Comparison of ENCODE assay signal across 11 cellular contexts in the genomic region with DNA sequence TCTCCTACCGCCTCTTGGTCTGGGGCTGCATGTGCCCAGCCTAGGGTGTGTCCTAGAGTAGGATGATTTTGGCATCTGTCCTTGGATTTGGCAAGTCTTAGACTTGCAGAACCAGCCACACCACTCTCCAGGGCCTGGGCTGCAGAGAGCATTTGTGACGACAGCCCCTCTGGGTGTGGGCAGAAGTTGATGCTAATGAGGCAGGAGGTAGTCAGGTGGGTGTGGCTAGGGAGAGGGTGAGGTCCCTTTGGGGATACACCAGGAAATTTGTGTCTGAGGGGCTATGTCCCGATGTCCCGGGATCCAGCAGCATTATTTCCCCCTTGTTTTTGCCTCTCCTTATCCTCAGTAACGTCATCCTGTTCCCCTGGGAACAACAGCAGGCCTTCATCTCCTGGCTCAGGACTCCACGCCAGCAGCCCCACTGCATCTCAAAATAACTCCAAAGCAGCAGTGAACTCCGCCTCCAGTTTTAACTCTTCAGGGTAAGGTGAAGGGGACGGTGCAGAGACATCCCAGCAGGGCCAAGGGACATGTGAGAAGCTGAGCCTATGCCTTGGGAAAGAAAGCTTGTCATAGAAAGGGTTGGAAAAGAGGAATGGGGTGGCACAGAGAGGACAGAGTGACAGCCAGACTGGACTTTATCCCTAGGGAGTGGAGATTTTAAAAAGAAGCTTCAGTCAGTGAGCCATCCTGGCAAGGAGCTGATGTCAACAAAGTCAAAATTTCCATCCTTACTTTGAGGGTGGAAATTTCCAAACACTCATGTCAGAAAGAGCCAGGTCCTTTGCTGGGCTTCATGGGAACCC. TPM values are rescaled to one million over a fixed set of nuclear protein-coding genes. Genes with fewer than 3 reads are reported as not detected.
A peak's percentile ranks its signal among the peaks of the same experiment; 100 is the strongest.
DNase-seq lines count a peak whose midpoint lies in the region; ATAC-seq and TF ChIP-seq lines count a peak whose summit lies in the region.
"Had no signal": no experiment of that assay in that cellular context is flagged by ENCODE, and none has a peak within 500 bp of the region (broad histone marks: within the 10 kb centered on the region; RNA-seq: fewer than 3 reads in every experiment).

No MANE protein-coding gene starts in this region.

- H3K27me3 ChIP-seq in tibial nerve, result no peaks in the 10 kb centered on the region

- DNase-seq in NCI-H2029 (lab: John Stamatoyannopoulos, UW), result peak; percentile 37
- no peak for DNase-seq in left lobe of liver (ENCODE audit: low spot score)
- peak; percentile 23 to 30 for DNase-seq in tibial nerve (ENCODE audit: low spot score in 2 of 2)
- DNase-seq in stimulated activated CD4-positive, alpha-beta T cell treated with anti-CD3 and anti-CD28 coated beads, Interleukin-2, amount 100 ng/mL, for 48 hours, result no peak
- DNase-seq in ACHN, result no peak
- DNase-seq: activated effector memory CD4-positive, alpha-beta T cell treated with anti-CD3 and anti-CD28 coated beads, Interleukin-2, amount 50 U/mL, for 16 hours; foreskin melanocyte; NCI-H1105 treated with DMSO at 0.1 percent for 48 hours; T-helper 1 cell had no signal

- 10 to 19% methylated on average over 8 of the region's 8 CpGs for WGBS in tibial nerve, 2 donors

- H3K36me3 ChIP-seq in tibial nerve, result no peaks in the 10 kb centered on the region

- peak; percentile 38 to 43 for TF ChIP-seq EP300 in tibial nerve (IDR thresholded peaks at IDR 0.05)

- no peaks in the 10 kb centered on the region for H3K9me3 ChIP-seq in tibial nerve

- ATAC-seq in left lobe of liver (peak; percentile 20), GM19455 (IDR thresholded peaks at IDR 0.05; ENCODE audit: unreplicated experiment) (no peak)

- H3K4me1 ChIP-seq in tibial nerve, result peaks cover 0 to 16% (median 12%) of the 10 kb centered on the region in 4 donors

- no peak for TF ChIP-seq CTCF in tibial nerve (IDR thresholded peaks at IDR 0.05)

- no peak overlapping the region for H3K4me3 ChIP-seq in tibial nerve

- in situ Hi-C loops in ACHN (cut with HindIII; ENCODE audit: low pct_ligation_motif_present, low pct_unique_long_range_greater_than_20kb, low sequenced_read_pairs), result no loop called here

- H3K27ac ChIP-seq in cingulate gyrus (ENCODE audit: low read depth, low read length) (peak overlapping the region; percentile 78), tibial nerve (peak overlapping the region in 3 of 4 donors; percentile 23 to 60 (median 52))

- no peak for TF ChIP-seq POLR2A in tibial nerve (IDR thresholded peaks at IDR 0.05)

RNA-seq across cellular contexts. Expression of a gene that starts 8.0 kb away (rescaled TPM):
- total RNA-seq in left lobe of liver, result 0.23 TPM
- total RNA-seq in tibial nerve, result 1 to 10 TPM; 6.3 to 9.4 (median 8.2) TPM

RNA-seq across cellular contexts. Expression of a gene that starts 19.1 kb away (rescaled TPM):
- 68.7 TPM for total RNA-seq in left lobe of liver
- 100 to 1,000 TPM in 2 of 4 donors, 10 to 100 TPM in 2; 92.1 to 122 (median 104) TPM for total RNA-seq in tibial nerve

Comparison
In these comparisons a context has a peak if more than half of its experiments do, and no peak if none do; other contexts are left out.
1. DNase-seq: peak in NCI-H2029 (single experiment) and tibial nerve (2 of 2); none in left lobe of liver (single experiment), stimulated activated CD4-positive, alpha-beta T cell treated with anti-CD3 and anti-CD28 coated beads, Interleukin-2, amount 100 ng/mL, for 48 hours (0 of 2) and ACHN (single experiment).